In genomic region chr1:56123421-56123820, GRCh38 we compare ENCODE assay signal across 28 cellular contexts.
DNase-seq lines count a peak whose midpoint lies in the region; ATAC-seq and TF ChIP-seq lines count a peak whose summit lies in the region.
"Had no signal": no experiment of that assay in that cellular context is flagged by ENCODE, and none has a peak within 500 bp of the region (broad histone marks: within the 10 kb centered on the region; RNA-seq: fewer than 3 reads in every experiment).

No MANE protein-coding gene starts in this region.

- H2BK12ac ChIP-seq in mesenchymal stem cell (ENCODE audit: low read length in 2 of 2): no peak overlapping the region

- no peak overlapping the region for H2BK120ac ChIP-seq in mesenchymal stem cell (ENCODE audit: low read depth, low read length)

- no peaks in the 10 kb centered on the region for H3F3A ChIP-seq in PC-3 (ENCODE audit: low read length, unreplicated experiment)

- H3K79me2 ChIP-seq in PC-3 (ENCODE audit: low read length): no peaks in the 10 kb centered on the region

- H3K9ac ChIP-seq in PC-3 (ENCODE audit: low read length): no peak overlapping the region
- no peak overlapping the region for H3K9ac ChIP-seq in mesenchymal stem cell (ENCODE audit: low read length)

- no peak overlapping the region for H2BK5ac ChIP-seq in mesenchymal stem cell (ENCODE audit: low read depth, low read length, poor library complexity, severe bottlenecking)

- ATAC-seq in PC-3: no peak
- ATAC-seq: CD8-positive, alpha-beta T cell; heart right ventricle; naive thymus-derived CD4-positive, alpha-beta T cell; psoas muscle; sciatic nerve had no signal

- H3K4me1 ChIP-seq in PC-3 (ENCODE audit: insufficient read depth, low read length) (peaks cover 17% of the 10 kb centered on the region), mesenchymal stem cell (ENCODE audit: control insufficient read depth, insufficient read depth, low read depth, low read length) (no peaks in the 10 kb centered on the region)
- H3K4me1 ChIP-seq: adrenal gland, BE2C, HAP-1, heart right ventricle, psoas muscle, stomach, uterus had no signal

- H3K36me3 ChIP-seq in PC-3 (ENCODE audit: low read depth, low read length) (no peaks in the 10 kb centered on the region), mesenchymal stem cell (ENCODE audit: control insufficient read depth in 1 of 2, insufficient read depth in 2 of 2, low read depth in 1 of 2, low read length in 2 of 2) (peaks cover 0 to 6% of the 10 kb centered on the region in 2 experiments)
- H3K36me3 ChIP-seq: adrenal gland, BE2C, HAP-1, heart right ventricle, stomach, thyroid gland, uterus had no signal

- H2AFZ ChIP-seq in PC-3 (ENCODE audit: low read length): no peak overlapping the region
- H2AFZ ChIP-seq in mesenchymal stem cell (ENCODE audit: low read depth, low read length): no peak overlapping the region

- POLR2A ChIA-PET in PC-3 (lab: Charles Lee; ENCODE audit: unreplicated experiment): no interaction called here

- H4K8ac ChIP-seq in mesenchymal stem cell (ENCODE audit: low read length): no peak overlapping the region

- H4K20me1 ChIP-seq in PC-3 (ENCODE audit: low read length): no peaks in the 10 kb centered on the region

- intact Hi-C loops in PC-3 (cut with micrococcal nuclease): no loop called here

- H3K4me3 ChIP-seq in cardiac fibroblast (replicated peaks in 1 of 2; ENCODE audit: low read depth in 2 of 2, low read length in 2 of 2) (no peak overlapping the region), PC-3 (ENCODE audit: low read length) (no peak overlapping the region), mesenchymal stem cell (ENCODE audit: insufficient read depth in 1 of 2, low read depth in 1 of 2, low read length in 2 of 2) (no peak overlapping the region)
- H3K4me3 ChIP-seq: adrenal gland, HAP-1, heart right ventricle, psoas muscle, stomach, thyroid gland, uterus had no signal

- TF ChIP-seq CTCF in cardiac fibroblast (IDR thresholded peaks at IDR 0.05; ENCODE audit: low read depth, low read length) (no peak), PC-3 (conservative IDR thresholded peaks at IDR 0.05; ENCODE audit: low read depth, low read length) (no peak)

- no peaks in the 10 kb centered on the region for H3K79me1 ChIP-seq in mesenchymal stem cell (replicated peaks; ENCODE audit: low read length, poor library complexity, severe bottlenecking)

- peak; percentile 74 for DNase-seq in EL
- peak; percentile 56 for DNase-seq in M059J (ENCODE audit: low read depth)
- DNase-seq in cardiac fibroblast (ENCODE audit: low read depth in 2 of 2): peak; percentile 21 to 76
- DNase-seq in iris pigment epithelial cell (ENCODE audit: low read depth): peak; percentile 28
- no peak for DNase-seq in T-helper 2 cell
- DNase-seq in PC-3: no peak
- DNase-seq in NCI-H1930 (lab: John Stamatoyannopoulos, UW): no peak
- DNase-seq in mesenchymal stem cell: no peak
- DNase-seq: ACHN; activated CD4-positive, alpha-beta memory T cell treated with anti-CD3 and anti-CD28 coated beads for 36 hours; activated CD4-positive, CD25-positive, alpha-beta regulatory T cell treated with anti-CD3 and anti-CD28 coated beads, Interleukin-2, amount 50 U/mL, for 72 hours; activated naive CD4-positive, alpha-beta T cell treated with Interleukin-2 at 50 U/mL for 16 hours; adrenal gland; BE2C; CD8-positive, alpha-beta T cell; effector CD4-positive, alpha-beta T cell; heart right ventricle; kidney; naive thymus-derived CD4-positive, alpha-beta T cell; nucleus accumbens; psoas muscle; stimulated activated CD4-positive, alpha-beta T cell treated with anti-CD3 and anti-CD28 coated beads, Interleukin-4, amount 100 ng/mL, for 1 hour; stomach; thyroid gland; uterus had no signal

- H3K27ac ChIP-seq in PC-3 (ENCODE audit: low read length) (no peak overlapping the region), mesenchymal stem cell (ENCODE audit: low read length, poor library complexity, severe bottlenecking) (no peak overlapping the region)
- H3K27ac ChIP-seq: adrenal gland, heart right ventricle, HL-60, psoas muscle, stomach, thyroid gland had no signal

- no peak overlapping the region for H2BK15ac ChIP-seq in mesenchymal stem cell (ENCODE audit: low read depth, poor library complexity, severe bottlenecking)

- no peaks in the 10 kb centered on the region for H3K27me3 ChIP-seq in PC-3 (ENCODE audit: low read length)
- no peaks in the 10 kb centered on the region for H3K27me3 ChIP-seq in mesenchymal stem cell (ENCODE audit: control insufficient read depth in 1 of 2, insufficient read depth in 1 of 2, low read length in 2 of 2)
- H3K27me3 ChIP-seq: adrenal gland, BE2C, heart right ventricle, stomach, thyroid gland, uterus had no signal

- H2AK5ac ChIP-seq in mesenchymal stem cell (ENCODE audit: low read length, severe bottlenecking): no peak overlapping the region

- CTCF ChIA-PET in PC-3 (lab: Charles Lee): no interaction called here

- H3K4me2 ChIP-seq in PC-3 (ENCODE audit: low read length) (no peak overlapping the region), mesenchymal stem cell (ENCODE audit: low read length, poor library complexity, severe bottlenecking) (no peak overlapping the region)

- no peak overlapping the region for H3K14ac ChIP-seq in mesenchymal stem cell (ENCODE audit: low read length in 2 of 2)

- no peak overlapping the region for H3K23ac ChIP-seq in mesenchymal stem cell (ENCODE audit: low read length in 2 of 2)

- H3K18ac ChIP-seq in mesenchymal stem cell (ENCODE audit: low read depth in 1 of 2, low read length in 2 of 2): no peak overlapping the region

- no peaks in the 10 kb centered on the region for H3K9me2 ChIP-seq in PC-3 (replicated peaks; ENCODE audit: low read length)

- H4K91ac ChIP-seq in mesenchymal stem cell (ENCODE audit: low read length): no peak overlapping the region

- no peak overlapping the region for H3K4ac ChIP-seq in mesenchymal stem cell (ENCODE audit: low read depth in 1 of 2, low read length in 2 of 2)

- no TSS peak for BruUV-seq in PC-3 (replicated peaks; lab: Mats Ljungman, UMichigan)

- H3K9me3 ChIP-seq in PC-3 (ENCODE audit: low read length) (no peaks in the 10 kb centered on the region), mesenchymal stem cell (ENCODE audit: control insufficient read depth, low read length) (peaks cover 47% of the 10 kb centered on the region)
- H3K9me3 ChIP-seq: adrenal gland, BE2C, HAP-1, thyroid gland had no signal

Comparison
In these comparisons a context has a peak if more than half of its experiments do, and no peak if none do; other contexts are left out.
1. DNase-seq: peak in EL (single experiment), M059J (single experiment), cardiac fibroblast (2 of 2) and iris pigment epithelial cell (single experiment); none in T-helper 2 cell (0 of 5), PC-3 (single experiment), NCI-H1930 (0 of 2) and mesenchymal stem cell (single experiment).